27 cellular contexts compared by ENCODE assay signal in the genomic region with DNA sequence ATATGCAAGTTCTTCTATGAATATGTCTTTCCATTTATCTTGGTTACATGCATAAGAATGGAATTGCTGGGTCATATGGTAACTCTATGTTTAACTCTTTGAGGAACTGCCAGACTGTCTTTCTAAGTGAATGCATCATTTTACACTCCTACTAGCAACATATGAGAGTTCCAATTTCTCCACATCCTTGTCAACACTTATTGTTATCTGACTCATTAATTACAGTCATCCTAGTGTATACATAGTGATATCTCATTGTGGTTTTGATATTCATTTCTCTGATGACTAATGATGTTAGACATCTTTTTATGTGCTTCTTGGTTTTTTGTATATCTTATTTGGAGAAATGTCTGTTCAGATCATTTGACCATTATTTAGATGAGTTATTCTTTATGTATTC.
DNase-seq lines count a peak whose midpoint lies in the region; ATAC-seq and TF ChIP-seq lines count a peak whose summit lies in the region.
"Had no signal": no experiment of that assay in that cellular context is flagged by ENCODE, and none has a peak within 500 bp of the region (broad histone marks: within the 10 kb centered on the region; RNA-seq: fewer than 3 reads in every experiment).

No MANE protein-coding gene starts in this region.

- peak overlapping the region; percentile 34 for H3K27ac Mint-ChIP-seq in HFFc6
- no peak overlapping the region for H3K27ac Mint-ChIP-seq in activated T-helper 17 cell treated with anti-CD3 and anti-CD28 coated beads, Interleukin-2, amount 50 U/mL, for 72 hours
- H3K27ac Mint-ChIP-seq: activated CD4-positive, alpha-beta memory T cell treated with anti-CD3 and anti-CD28 coated beads, Interleukin-2, amount 10 ng/mL, durations not matched to agents 7 days and 5 days; activated naive CD4-positive, alpha-beta T cell treated with anti-CD3 and anti-CD28 coated beads, Interleukin-2, amount 10 ng/mL, durations not matched to agents 7 days and 5 days; CD4-positive, alpha-beta T cell; GM23338 had no signal

- H3K27ac ChIP-seq in vagina: no peak overlapping the region
- H3K27ac ChIP-seq: lower lobe of right lung, prostate gland, skin epidermis, thoracic aorta had no signal

- DNase-seq in AG10803 (ENCODE audit: low read depth) (peak; percentile 13), HFFc6 (peak; percentile 66), foreskin fibroblast (peak; percentile 48 to 62), NCI-H1694 (lab: John Stamatoyannopoulos, UW) (no peak), DMS53 (lab: John Stamatoyannopoulos, UW) (no peak), vagina (ENCODE audit: extremely low spot score in 2 of 2) (no peak), erythroblast (lab: John Stamatoyannopoulos, UW) (no peak)
- DNase-seq: activated CD4-positive, alpha-beta memory T cell treated with anti-CD3 and anti-CD28 coated beads, Interleukin-2, amount 10 ng/mL, durations not matched to agents 7 days and 5 days; activated CD4-positive, CD25-positive, alpha-beta regulatory T cell; activated naive CD4-positive, alpha-beta T cell treated with anti-CD3 and anti-CD28 coated beads, Interleukin-2, amount 10 ng/mL, durations not matched to agents 7 days and 5 days; caudate nucleus; CD4-positive, alpha-beta T cell; dermis blood vessel endothelial cell; DMS 273 treated with DMSO at 0.1 percent for 48 hours; islet precursor cell; lower lobe of right lung; NCI-H1436; NCI-H2171; NCI-H748 treated with DMSO at 0.1 percent for 48 hours; stimulated activated CD4-positive, alpha-beta T cell treated with anti-CD3 and anti-CD28 coated beads, Interleukin-1b, Interleukin-23, amount 100 ng/mL, for 48 hours; T1000 had no signal

- H3K36me3 ChIP-seq in vagina: no peaks in the 10 kb centered on the region
- H3K36me3 ChIP-seq: prostate gland, thoracic aorta had no signal

- no peaks in the 10 kb centered on the region for H3K9me3 ChIP-seq in vagina
- H3K9me3 ChIP-seq: lower lobe of right lung, prostate gland, thoracic aorta had no signal

- H3K4me1 ChIP-seq in vagina: no peaks in the 10 kb centered on the region
- H3K4me1 ChIP-seq: lower lobe of right lung, prostate gland had no signal

- peaks cover 59% of the 10 kb centered on the region for H3K36me3 Mint-ChIP-seq in HFFc6 (ENCODE audit: low read depth)
- no peaks in the 10 kb centered on the region for H3K36me3 Mint-ChIP-seq in activated T-helper 17 cell treated with anti-CD3 and anti-CD28 coated beads, Interleukin-2, amount 50 U/mL, for 72 hours (ENCODE audit: low read depth)
- H3K36me3 Mint-ChIP-seq: activated naive CD4-positive, alpha-beta T cell treated with anti-CD3 and anti-CD28 coated beads, Interleukin-2, amount 10 ng/mL, durations not matched to agents 7 days and 5 days had no signal

- H3K4me3 ChIP-seq in AG10803 (ENCODE audit: low read length): no peak overlapping the region
- no peak overlapping the region for H3K4me3 ChIP-seq in foreskin fibroblast (ENCODE audit: low read depth in 1 of 2, low read length in 2 of 2)
- no peak overlapping the region for H3K4me3 ChIP-seq in vagina
- H3K4me3 ChIP-seq: GM23338, lower lobe of right lung, prostate gland, skin epidermis, thoracic aorta had no signal

- no peak for TF ChIP-seq POLR2A in vagina (IDR thresholded peaks at IDR 0.05)
- TF ChIP-seq POLR2A in erythroblast (IDR thresholded peaks at IDR 0.05; ENCODE audit: low read length): no peak

- peaks cover 29% of the 10 kb centered on the region for H3K4me1 Mint-ChIP-seq in HFFc6 (ENCODE audit: low read depth)
- H3K4me1 Mint-ChIP-seq in activated T-helper 17 cell treated with anti-CD3 and anti-CD28 coated beads, Interleukin-2, amount 50 U/mL, for 72 hours: no peaks in the 10 kb centered on the region
- H3K4me1 Mint-ChIP-seq: activated CD4-positive, alpha-beta memory T cell treated with anti-CD3 and anti-CD28 coated beads, Interleukin-2, amount 10 ng/mL, durations not matched to agents 7 days and 5 days; activated naive CD4-positive, alpha-beta T cell treated with anti-CD3 and anti-CD28 coated beads, Interleukin-2, amount 10 ng/mL, durations not matched to agents 7 days and 5 days; GM23338 had no signal

- H3K4me3 Mint-ChIP-seq in HFFc6: peak overlapping the region; percentile 13; the same call in 1 of the 2 replicates
- H3K4me3 Mint-ChIP-seq in activated T-helper 17 cell treated with anti-CD3 and anti-CD28 coated beads, Interleukin-2, amount 50 U/mL, for 72 hours: no peak overlapping the region
- H3K4me3 Mint-ChIP-seq: activated CD4-positive, alpha-beta memory T cell treated with anti-CD3 and anti-CD28 coated beads, Interleukin-2, amount 10 ng/mL, durations not matched to agents 7 days and 5 days; activated naive CD4-positive, alpha-beta T cell treated with anti-CD3 and anti-CD28 coated beads, Interleukin-2, amount 10 ng/mL, durations not matched to agents 7 days and 5 days; CD4-positive, alpha-beta T cell; GM23338 had no signal

- TF ChIP-seq CTCF in AG10803 (conservative IDR thresholded peaks at IDR 0.05; ENCODE audit: low read length) (no peak), HFFc6 (IDR thresholded peaks at IDR 0.05) (no peak), foreskin fibroblast (IDR thresholded peaks at IDR 0.05; ENCODE audit: low read depth, low read length) (no peak), vagina (IDR thresholded peaks at IDR 0.05) (no peak)

- intact Hi-C loops in vagina (cut with DNase I): no loop called here

- H3K27me3 Mint-ChIP-seq in HFFc6 (ENCODE audit: insufficient read depth): peaks cover 9% of the 10 kb centered on the region; the same call in 1 of the 2 replicates
- no peaks in the 10 kb centered on the region for H3K27me3 Mint-ChIP-seq in activated T-helper 17 cell treated with anti-CD3 and anti-CD28 coated beads, Interleukin-2, amount 50 U/mL, for 72 hours
- H3K27me3 Mint-ChIP-seq: activated CD4-positive, alpha-beta memory T cell treated with anti-CD3 and anti-CD28 coated beads, Interleukin-2, amount 10 ng/mL, durations not matched to agents 7 days and 5 days; activated naive CD4-positive, alpha-beta T cell treated with anti-CD3 and anti-CD28 coated beads, Interleukin-2, amount 10 ng/mL, durations not matched to agents 7 days and 5 days; CD4-positive, alpha-beta T cell had no signal

- peak; percentile 74 for ATAC-seq in activated T-helper 17 cell treated with anti-CD3 and anti-CD28 coated beads, Interleukin-2, amount 50 U/mL, for 72 hours (replicated peaks)
- ATAC-seq: GM23338, lower lobe of right lung, Right ventricle myocardium inferior had no signal

- no peaks in the 10 kb centered on the region for H3K27me3 ChIP-seq in vagina

- peaks cover 7% of the 10 kb centered on the region; the same call in 1 of the 2 replicates for H3K9me3 Mint-ChIP-seq in HFFc6
- H3K9me3 Mint-ChIP-seq in activated T-helper 17 cell treated with anti-CD3 and anti-CD28 coated beads, Interleukin-2, amount 50 U/mL, for 72 hours: no peaks in the 10 kb centered on the region
- H3K9me3 Mint-ChIP-seq: activated CD4-positive, alpha-beta memory T cell treated with anti-CD3 and anti-CD28 coated beads, Interleukin-2, amount 10 ng/mL, durations not matched to agents 7 days and 5 days; activated naive CD4-positive, alpha-beta T cell treated with anti-CD3 and anti-CD28 coated beads, Interleukin-2, amount 10 ng/mL, durations not matched to agents 7 days and 5 days; CD4-positive, alpha-beta T cell; GM23338 had no signal

Comparison
In these comparisons a context has a peak if more than half of its experiments do, and no peak if none do; other contexts are left out.
1. DNase-seq: peak in AG10803 (single experiment), HFFc6 (single experiment) and foreskin fibroblast (2 of 2); none in NCI-H1694 (single experiment), DMS53 (single experiment), vagina (0 of 2) and erythroblast (0 of 2).